In genomic region chr7:50358306-50358705, GRCh38 we compare ENCODE assay signal across 15 cellular contexts. TPM values are rescaled to one million over a fixed set of nuclear protein-coding genes. Genes with fewer than 3 reads are reported as not detected.
DNase-seq lines count a peak whose midpoint lies in the region; ATAC-seq lines count a peak whose summit lies in the region.
"Had no signal": no experiment of that assay in that cellular context is flagged by ENCODE, and none has a peak within 500 bp of the region (broad histone marks: within the 10 kb centered on the region; RNA-seq: fewer than 3 reads in every experiment).

No MANE protein-coding gene starts in this region.

- CTCF ChIA-PET in CD4-positive, alpha-beta memory T cell (lab: Charles Lee; ENCODE audit: partially characterized antibody) = interaction anchor here (0.6 to 21.6 kb wide), 8 partner anchors 9 to 150 kb away, joined by 3 to 424 read pairs (median 22); partner anchors contain the start of gene IKZF1

- H3K27me3 ChIP-seq in BLaER1 = no peaks in the 10 kb centered on the region
- H3K27me3 ChIP-seq in CD4-positive, alpha-beta memory T cell (ENCODE audit: insufficient read depth, low read length) = no peaks in the 10 kb centered on the region

- no peak overlapping the region for H3K9ac ChIP-seq in BLaER1

- no peak overlapping the region for H3K4me2 ChIP-seq in BLaER1

- DNase-seq in CD4-positive, alpha-beta memory T cell = peak in 1 of 5 donors; percentile 34
- peak; percentile 69 for DNase-seq in activated T-cell treated with anti-CD3 and anti-CD28 coated beads, Interleukin-2, amount 50 U/mL, for 24 hours
- DNase-seq in naive B cell (no peak), GM19238 (ENCODE audit: insufficient read length, low spot score) (no peak), cardiac septum (ENCODE audit: low spot score) (no peak)
- DNase-seq: aorta, hippocampal formation, midbrain, MV-4-11, NCI-H187 treated with DMSO at 0.1 percent for 48 hours, NCI-H446 treated with DMSO at 0.1 percent for 48 hours, right cardiac atrium, WERI-Rb-1 had no signal

- H3K4me1 Mint-ChIP-seq in CD4-positive, alpha-beta memory T cell = peaks cover 82 to 99% (median 96%) of the 10 kb centered on the region in 4 donors
- peaks cover 98% of the 10 kb centered on the region for H3K4me1 Mint-ChIP-seq in activated T-cell treated with anti-CD3 and anti-CD28 coated beads, Interleukin-2, amount 50 U/mL, for 24 hours (ENCODE audit: low read depth)
- H3K4me1 Mint-ChIP-seq in naive B cell = peaks cover 84 to 96% (median 88%) of the 10 kb centered on the region in 3 donors

- ATAC-seq in naive B cell (ENCODE audit: low read depth in 2 of 2) (no peak), GM21390 (IDR thresholded peaks at IDR 0.05; ENCODE audit: unreplicated experiment) (no peak)
- ATAC-seq: right cardiac atrium had no signal

- no peaks in the 10 kb centered on the region for H3K27me3 Mint-ChIP-seq in CD4-positive, alpha-beta memory T cell
- no peaks in the 10 kb centered on the region for H3K27me3 Mint-ChIP-seq in activated T-cell treated with anti-CD3 and anti-CD28 coated beads, Interleukin-2, amount 50 U/mL, for 24 hours
- no peaks in the 10 kb centered on the region for H3K27me3 Mint-ChIP-seq in naive B cell

- H3K36me3 Mint-ChIP-seq in CD4-positive, alpha-beta memory T cell = peaks cover 84 to 89% of the 10 kb centered on the region in 2 donors
- peaks cover 99% of the 10 kb centered on the region for H3K36me3 Mint-ChIP-seq in activated T-cell treated with anti-CD3 and anti-CD28 coated beads, Interleukin-2, amount 50 U/mL, for 24 hours (ENCODE audit: low read depth)
- peaks cover 43 to 48% of the 10 kb centered on the region in 2 donors for H3K36me3 Mint-ChIP-seq in naive B cell

- no peak overlapping the region for H3K4me3 ChIP-seq in BLaER1
- no peak overlapping the region for H3K4me3 ChIP-seq in CD4-positive, alpha-beta memory T cell (ENCODE audit: low read length in 2 of 2)

- intact Hi-C loops in CD4-positive, alpha-beta memory T cell (cut with micrococcal nuclease) = no loop called here
- intact Hi-C loops in cardiac septum (cut with DNase I) = no loop called here

- H4K20me1 ChIP-seq in BLaER1 = peaks cover 95% of the 10 kb centered on the region

- H3K27ac Mint-ChIP-seq in CD4-positive, alpha-beta memory T cell = peak overlapping the region in 6 of 7 donors; percentile 98 to 100 (median 99)
- peak overlapping the region; percentile 99 for H3K27ac Mint-ChIP-seq in activated T-cell treated with anti-CD3 and anti-CD28 coated beads, Interleukin-2, amount 50 U/mL, for 24 hours
- peak overlapping the region; percentile 80 to 93 (median 90) for H3K27ac Mint-ChIP-seq in naive B cell

- H3K9me3 Mint-ChIP-seq in CD4-positive, alpha-beta memory T cell = peaks cover 0 to 6% (median 0%) of the 10 kb centered on the region in 8 donors
- peaks cover 3% of the 10 kb centered on the region for H3K9me3 Mint-ChIP-seq in activated T-cell treated with anti-CD3 and anti-CD28 coated beads, Interleukin-2, amount 50 U/mL, for 24 hours
- H3K9me3 Mint-ChIP-seq in naive B cell = no peaks in the 10 kb centered on the region

- H3K4me3 Mint-ChIP-seq in CD4-positive, alpha-beta memory T cell = peak overlapping the region in 7 of 8 donors; percentile 70 to 82 (median 73)
- H3K4me3 Mint-ChIP-seq in activated T-cell treated with anti-CD3 and anti-CD28 coated beads, Interleukin-2, amount 50 U/mL, for 24 hours = peak overlapping the region; percentile 62
- peak overlapping the region in 1 of 8 donors; percentile 44 for H3K4me3 Mint-ChIP-seq in naive B cell

- H3K36me3 ChIP-seq in BLaER1 = peaks cover 99% of the 10 kb centered on the region
- H3K36me3 ChIP-seq in CD4-positive, alpha-beta memory T cell (ENCODE audit: insufficient read depth, low read length) = peaks cover 29% of the 10 kb centered on the region
- H3K36me3 ChIP-seq: WERI-Rb-1 had no signal

- H3K27ac ChIP-seq in BLaER1 = 0 out of 2 replicates have a peak overlapping the region, but pooled peaks have one; percentile 5
- H3K27ac ChIP-seq in CD4-positive, alpha-beta memory T cell (ENCODE audit: low read depth, low read length) = peak overlapping the region; percentile 89
- H3K27ac ChIP-seq: WERI-Rb-1 had no signal

- H3K9me3 ChIP-seq in BLaER1 = no peaks in the 10 kb centered on the region
- H3K9me3 ChIP-seq in CD4-positive, alpha-beta memory T cell (ENCODE audit: control insufficient read depth in 1 of 2, low read length in 2 of 2) = no peaks in the 10 kb centered on the region

- POLR2A ChIA-PET in CD4-positive, alpha-beta memory T cell (lab: Charles Lee; ENCODE audit: partially characterized antibody) = interaction anchor here (0.8 to 40.8 kb wide), 7 partner anchors 9 to 153 kb away, joined by 3 to 2673 read pairs (median 43); partner anchors contain the start of gene IKZF1

- H3K4me1 ChIP-seq in BLaER1 = peaks cover 41% of the 10 kb centered on the region
- H3K4me1 ChIP-seq in CD4-positive, alpha-beta memory T cell (ENCODE audit: insufficient read depth, low read length) = peaks cover 99% of the 10 kb centered on the region

RNA-seq across cellular contexts. Expression of gene IKZF1, which starts 53.8 kb away (rescaled TPM):
- total RNA-seq in CD4-positive, alpha-beta memory T cell = 100 to 1,000 TPM; 474 to 479 TPM
- 100 to 1,000 TPM; 116 to 288 TPM for polyA plus RNA-seq in CD4-positive, alpha-beta memory T cell
- 100 to 1,000 TPM; 127 to 347 (median 205) TPM for polyA plus RNA-seq in naive B cell (ENCODE audit: low read depth in 6 of 6)
- 2.2 TPM for total RNA-seq in cardiac septum

Comparison
In these comparisons a context has a peak if more than half of its experiments do, and no peak if none do; other contexts are left out.
1. RNA of gene IKZF1, which starts 53.8 kb away (total RNA-seq): 474 to 479 TPM in CD4-positive, alpha-beta memory T cell; 2.2 TPM in cardiac septum (single experiment); every median in the first group is over 100 times any median in the second.
2. Peak in every context shown above with its lines, with median percentiles within 50 percentile points of each other: H3K27ac Mint-ChIP-seq.